In genomic region chr9:136341769-136342168, GRCh38 we compare ENCODE assay signal across 24 cellular contexts. TPM values are rescaled to one million over a fixed set of nuclear protein-coding genes. Genes with fewer than 3 reads are reported as not detected.
DNase-seq lines count a peak whose midpoint lies in the region; ATAC-seq and TF ChIP-seq lines count a peak whose summit lies in the region.
"Had no signal": no experiment of that assay in that cellular context is flagged by ENCODE, and none has a peak within 500 bp of the region (broad histone marks: within the 10 kb centered on the region; RNA-seq: fewer than 3 reads in every experiment).

No MANE protein-coding gene starts in this region.

- H3K27ac ChIP-seq in heart left ventricle (peak overlapping the region; percentile 74 to 99 (median 92)), ectodermal cell (ENCODE audit: insufficient read depth, low read depth, low read length, poor library complexity, severe bottlenecking) (no peak overlapping the region), testis (peak overlapping the region; percentile 65 to 74)
- H3K27ac ChIP-seq: PC-9 had no signal

- peak overlapping the region; percentile 47 for H3K9ac ChIP-seq in mucosa of stomach (ENCODE audit: low read length)

- peak overlapping the region in 5 of 12 donors; percentile 50 to 58 (median 55) for H3K4me3 ChIP-seq in heart left ventricle
- H3K4me3 ChIP-seq in ectodermal cell (ENCODE audit: insufficient read depth, low read depth, low read length): peak overlapping the region; percentile 34
- H3K4me3 ChIP-seq in mucosa of stomach (ENCODE audit: low read length): no peak overlapping the region
- no peak overlapping the region for H3K4me3 ChIP-seq in testis
- H3K4me3 ChIP-seq: PC-9 had no signal

- peaks cover 0 to 21% (median 5%) of the 10 kb centered on the region in 9 donors for H3K36me3 ChIP-seq in heart left ventricle
- no peaks in the 10 kb centered on the region for H3K36me3 ChIP-seq in ectodermal cell (ENCODE audit: control insufficient read depth, insufficient read depth, low read length)
- H3K36me3 ChIP-seq in mucosa of stomach (ENCODE audit: control insufficient read depth, insufficient read depth, low read length): no peaks in the 10 kb centered on the region
- H3K36me3 ChIP-seq in testis (ENCODE audit: low read depth, missing control alignments): no peaks in the 10 kb centered on the region

- TF ChIP-seq POLR2A in heart left ventricle (IDR thresholded peaks at IDR 0.05): no peak
- TF ChIP-seq POLR2A in testis (IDR thresholded peaks at IDR 0.05): no peak

- H3K4me1 ChIP-seq in heart left ventricle (peaks cover 0 to 67% (median 46%) of the 10 kb centered on the region in 12 donors), ectodermal cell (ENCODE audit: control insufficient read depth, insufficient read depth, low read length) (peaks cover 25% of the 10 kb centered on the region), mucosa of stomach (ENCODE audit: control insufficient read depth, insufficient read depth, low read length) (peaks cover 32% of the 10 kb centered on the region), testis (peaks cover 60% of the 10 kb centered on the region)

- H3K9me3 ChIP-seq in heart left ventricle: no peaks in the 10 kb centered on the region
- H3K9me3 ChIP-seq in ectodermal cell (ENCODE audit: control insufficient read depth, low read length): no peaks in the 10 kb centered on the region
- no peaks in the 10 kb centered on the region for H3K9me3 ChIP-seq in mucosa of stomach (ENCODE audit: control insufficient read depth, low read length)
- H3K9me3 ChIP-seq in testis: no peaks in the 10 kb centered on the region
- H3K9me3 ChIP-seq: BE2C had no signal

- WGBS in heart left ventricle, 4 donors: 65 to 81% (median 76%) methylated on average over 5 to 10 of the region's 10 CpGs
- WGBS in ectodermal cell, 2 experiments: 92 to 93% methylated on average over 9 to 10 of the region's 10 CpGs
- 70 to 77% methylated on average over 5 to 10 of the region's 10 CpGs for WGBS in testis, 2 donors

- ATAC-seq in heart left ventricle (no peak), Right ventricle myocardium superior (ENCODE audit: poor library complexity) (no peak), HG02840 (IDR thresholded peaks at IDR 0.05; ENCODE audit: low FRiP score, unreplicated experiment) (no peak), GM18520 (IDR thresholded peaks at IDR 0.05; ENCODE audit: unreplicated experiment) (no peak)
- ATAC-seq: stimulated activated naive B cell treated with anti-CD40 and anti-IgM and Interleukin-4, amounts not matched to agents 10 μg/mL and 1 μg/mL and 100 μg/mL, for 72 hours had no signal

- no peak for DNase-seq in heart left ventricle
- DNase-seq in Right ventricle myocardium superior: no peak
- no peak for DNase-seq in testis
- no peak for DNase-seq in DMS153 treated with DMSO at 0.1 percent for 48 hours (lab: John Stamatoyannopoulos, UW; ENCODE audit: unreplicated experiment)
- DNase-seq: 8988T; activated B cell treated with CpG ODN at 0.5 μM for 24 hours; activated CD4-positive, alpha-beta memory T cell treated with anti-CD3 and anti-CD28 coated beads for 36 hours; activated gamma-delta T cell treated with Interleukin-2 at 50 U/mL for 16 hours; activated T-cell treated with anti-CD3 and anti-CD28 coated beads for 4 hours; amniotic stem cell; GOT3; NCI-H1436 treated with DMSO at 0.1 percent for 48 hours; NCI-H2171 treated with DMSO at 0.1 percent for 48 hours; NCI-H748 treated with DMSO at 0.1 percent for 48 hours; PC-9; stimulated activated naive B cell treated with anti-CD40 and anti-IgM and Interleukin-4, amounts not matched to agents 10 μg/mL and 1 μg/mL and 100 μg/mL, for 72 hours had no signal

- TF ChIP-seq CTCF in heart left ventricle (IDR thresholded peaks at IDR 0.05) (no peak), testis (IDR thresholded peaks at IDR 0.05) (no peak)

- intact Hi-C loops in heart left ventricle (cut with DNase I) (loop anchor here in 4 of 10 donors (1.0 to 2.0 kb wide), 3 partner anchors 21 to 57 kb away; partner anchors contain the start of gene DNLZ (in 3 of the 4)), Right ventricle myocardium superior (cut with DNase I) (no loop called here), testis (cut with DNase I; ENCODE audit: low total_unique reads) (no loop called here)

- H3K27me3 ChIP-seq in heart left ventricle (no peaks in the 10 kb centered on the region), ectodermal cell (ENCODE audit: control insufficient read depth, insufficient read depth, low read length, poor library complexity, severe bottlenecking) (no peaks in the 10 kb centered on the region), mucosa of stomach (ENCODE audit: control insufficient read depth, insufficient read depth, low read length) (peaks cover 21% of the 10 kb centered on the region), testis (no peaks in the 10 kb centered on the region)
- H3K27me3 ChIP-seq: BE2C had no signal

RNA-seq across cellular contexts. Expression of gene GPSM1, which starts 14.4 kb away (rescaled TPM):
- 10 to 100 TPM; 24.1 to 52.0 (median 31.7) TPM for total RNA-seq in heart left ventricle
- 10 to 100 TPM; 31.5 to 80.2 TPM for polyA plus RNA-seq in heart left ventricle
- 50.3 TPM for total RNA-seq in Right ventricle myocardium superior
- 35.2 TPM for polyA plus RNA-seq in ectodermal cell (2013, experiment 1 of 4)
- 36.8 TPM for polyA plus RNA-seq in ectodermal cell (2013, experiment 2 of 4)
- 31.9 TPM for polyA plus RNA-seq in ectodermal cell (2013, experiment 3 of 4)
- polyA plus RNA-seq in ectodermal cell (2013, experiment 4 of 4): 33.0 TPM
- total RNA-seq in testis: 100 to 1,000 TPM in 1 of 2 donors, 10 to 100 TPM in 1; 84.4 to 101 TPM
- polyA plus RNA-seq in testis (ENCODE audit: insufficient read depth, low read depth, low replicate concordance): 33.5 TPM

RNA-seq across cellular contexts. Expression of gene DNLZ, which starts 21.8 kb away (rescaled TPM):
- total RNA-seq in heart left ventricle (10 to 100 TPM; 21.3 to 67.8 (median 33.6) TPM), Right ventricle myocardium superior (39.9 TPM), testis (10 to 100 TPM; 48.2 to 51.1 TPM)
- polyA plus RNA-seq in heart left ventricle (10 to 100 TPM; 22.6 to 36.8 TPM), testis (ENCODE audit: insufficient read depth, low read depth, low replicate concordance) (14.0 TPM)
- polyA plus RNA-seq in ectodermal cell (2013, experiment 1 of 4): 8.6 TPM
- polyA plus RNA-seq in ectodermal cell (2013, experiment 2 of 4): 7.3 TPM
- 12.0 TPM for polyA plus RNA-seq in ectodermal cell (2013, experiment 3 of 4)
- polyA plus RNA-seq in ectodermal cell (2013, experiment 4 of 4): 10.4 TPM

RNA-seq across cellular contexts. Expression of gene CARD9, which starts 31.7 kb away (rescaled TPM):
- total RNA-seq in heart left ventricle (1 to 10 TPM in 2 of 9 donors, under 1 TPM in 7; 0.30 to 7.1 (median 0.77) TPM), Right ventricle myocardium superior (0.78 TPM), testis (1 to 10 TPM; 3.5 to 3.7 TPM)
- polyA plus RNA-seq in heart left ventricle (under 1 TPM; 0.69 to 1.00 TPM), testis (ENCODE audit: insufficient read depth, low read depth, low replicate concordance) (1.8 TPM)
- 0.37 TPM for polyA plus RNA-seq in ectodermal cell (2013, experiment 1 of 4)
- polyA plus RNA-seq in ectodermal cell (2013, experiment 2 of 4): 0.48 TPM
- 0.43 TPM for polyA plus RNA-seq in ectodermal cell (2013, experiment 3 of 4)
- polyA plus RNA-seq in ectodermal cell (2013, experiment 4 of 4): 0.49 TPM
- total RNA-seq: SK-MEL-5 had no signal

RNA-seq across cellular contexts. Expression of gene CCDC187, which starts 37.9 kb away (rescaled TPM):
- total RNA-seq in heart left ventricle: under 1 TPM in 1 of 9 donors, not detected in 8; 0.04 TPM
- polyA plus RNA-seq in heart left ventricle: not detected
- not detected for total RNA-seq in Right ventricle myocardium superior
- 0.07 TPM for polyA plus RNA-seq in ectodermal cell (2013, experiment 1 of 4)
- polyA plus RNA-seq in ectodermal cell (2013, experiment 2 of 4): 0.09 TPM
- 0.05 TPM for polyA plus RNA-seq in ectodermal cell (2013, experiment 3 of 4)
- polyA plus RNA-seq in ectodermal cell (2013, experiment 4 of 4): 0.12 TPM
- total RNA-seq in testis: 10 to 100 TPM; 13.8 to 61.5 TPM
- 33.4 TPM for polyA plus RNA-seq in testis (ENCODE audit: insufficient read depth, low read depth, low replicate concordance)
- total RNA-seq: activated CD4-positive, alpha-beta memory T cell treated with anti-CD3 and anti-CD28 coated beads for 36 hours; M059J; SK-MEL-5; T-helper 2 cell treated with Interferon-gamma antibody and Interleukin-4, amounts not matched to agents 100 ng/mL and 5 ng/mL, for 36 hours had no signal

RNA-seq across cellular contexts. Expression of gene SNAPC4, which starts 58.2 kb away (rescaled TPM):
- total RNA-seq in heart left ventricle: 1 to 10 TPM; 3.1 to 7.8 (median 4.5) TPM
- 1 to 10 TPM; 4.0 to 4.3 TPM for polyA plus RNA-seq in heart left ventricle
- total RNA-seq in Right ventricle myocardium superior: 3.3 TPM
- 21.6 TPM for polyA plus RNA-seq in ectodermal cell (2013, experiment 1 of 4)
- 22.3 TPM for polyA plus RNA-seq in ectodermal cell (2013, experiment 2 of 4)
- 15.7 TPM for polyA plus RNA-seq in ectodermal cell (2013, experiment 3 of 4)
- polyA plus RNA-seq in ectodermal cell (2013, experiment 4 of 4): 15.3 TPM
- total RNA-seq in testis: 10 to 100 TPM; 29.5 to 35.9 TPM
- polyA plus RNA-seq in testis (ENCODE audit: insufficient read depth, low read depth, low replicate concordance): 21.2 TPM
